In genomic region chr22:45229181-45229580, GRCh38 we compare ENCODE assay signal across 25 cellular contexts. TPM values are rescaled to one million over a fixed set of nuclear protein-coding genes. Genes with fewer than 3 reads are reported as not detected.
"Had no signal": no experiment of that assay in that cellular context is flagged by ENCODE, and none has a peak within 500 bp of the region (broad histone marks: within the 10 kb centered on the region; RNA-seq: fewer than 3 reads in every experiment).

No MANE protein-coding gene starts in this region.

- H3K27ac Mint-ChIP-seq: activated CD4-positive, alpha-beta memory T cell treated with anti-CD3 and anti-CD28 coated beads, Interleukin-2, amount 10 ng/mL, durations not matched to agents 7 days and 5 days; activated CD4-positive, alpha-beta T cell treated with anti-CD3 and anti-CD28 coated beads for 36 hours; activated naive CD4-positive, alpha-beta T cell treated with anti-CD3 and anti-CD28 coated beads, Interleukin-2, amount 10 ng/mL, durations not matched to agents 7 days and 5 days; activated naive CD8-positive, alpha-beta T cell treated with anti-CD3 and anti-CD28 coated beads for 36 hours; activated T-cell treated with anti-CD3 and anti-CD28 coated beads, Interleukin-2, amount 50 U/mL, for 72 hours; activated T-helper 2 cell treated with anti-CD3 and anti-CD28 coated beads, Interferon-gamma antibody, Interleukin-2, Interleukin-4, amounts not matched to agents 10 μg/mL and 5 μg/mL and 100 μg/mL, durations not matched to agents 14 hours and 24 hours and 36 hours; T-cell had no signal

- H3K27me3 Mint-ChIP-seq: activated CD4-positive, alpha-beta memory T cell treated with anti-CD3 and anti-CD28 coated beads, Interleukin-2, amount 10 ng/mL, durations not matched to agents 7 days and 5 days; activated CD4-positive, alpha-beta T cell treated with anti-CD3 and anti-CD28 coated beads for 36 hours; activated naive CD4-positive, alpha-beta T cell treated with anti-CD3 and anti-CD28 coated beads, Interleukin-2, amount 10 ng/mL, durations not matched to agents 7 days and 5 days; activated naive CD8-positive, alpha-beta T cell treated with anti-CD3 and anti-CD28 coated beads for 36 hours; T-cell had no signal

- ATAC-seq: activated CD4-positive, alpha-beta T cell treated with anti-CD3 and anti-CD28 coated beads for 36 hours; activated T-cell treated with anti-CD3 and anti-CD28 coated beads, Interleukin-2, amount 50 U/mL, for 72 hours; Right ventricle myocardium inferior; T-cell had no signal

- DNase-seq: activated CD4-positive, alpha-beta memory T cell treated with anti-CD3 and anti-CD28 coated beads, Interleukin-2, amount 10 ng/mL, durations not matched to agents 7 days and 5 days; activated CD4-positive, alpha-beta T cell treated with anti-CD3 and anti-CD28 coated beads for 36 hours; activated CD4-positive, alpha-beta T cell treated with anti-CD3 and anti-CD28 coated beads, Interleukin-2, amount 50 U/mL, for 1 hour; activated gamma-delta T cell treated with Interleukin-2 at 50 U/mL for 16 hours; activated naive CD4-positive, alpha-beta T cell treated with anti-CD3 and anti-CD28 coated beads, Interleukin-2, amount 10 ng/mL, durations not matched to agents 7 days and 5 days; activated naive CD8-positive, alpha-beta T cell treated with anti-CD3 and anti-CD28 coated beads for 36 hours; activated T-cell treated with anti-CD3 and anti-CD28 coated beads for 4 hours; activated T-cell treated with anti-CD3 and anti-CD28 coated beads, Interleukin-2, amount 50 U/mL, for 72 hours; Kasumi-1; NCI-H1048; NCI-H146; NCI-H1930; NCI-H2171; NCI-H2227 treated with DMSO at 0.1 percent for 48 hours; NCI-H446 treated with DMSO at 0.1 percent for 48 hours; NCI-H524 treated with DMSO at 0.1 percent for 48 hours; NCI-H774; T-cell; T-helper 2 cell; T1000 had no signal

- H3K4me3 Mint-ChIP-seq: activated CD4-positive, alpha-beta memory T cell treated with anti-CD3 and anti-CD28 coated beads, Interleukin-2, amount 10 ng/mL, durations not matched to agents 7 days and 5 days; activated CD4-positive, alpha-beta T cell treated with anti-CD3 and anti-CD28 coated beads for 36 hours; activated naive CD4-positive, alpha-beta T cell treated with anti-CD3 and anti-CD28 coated beads, Interleukin-2, amount 10 ng/mL, durations not matched to agents 7 days and 5 days; activated naive CD8-positive, alpha-beta T cell treated with anti-CD3 and anti-CD28 coated beads for 36 hours; activated T-cell treated with anti-CD3 and anti-CD28 coated beads, Interleukin-2, amount 50 U/mL, for 72 hours; T-cell had no signal

- H3K36me3 Mint-ChIP-seq: activated naive CD4-positive, alpha-beta T cell treated with anti-CD3 and anti-CD28 coated beads, Interleukin-2, amount 10 ng/mL, durations not matched to agents 7 days and 5 days had no signal

- H3K4me1 Mint-ChIP-seq: activated CD4-positive, alpha-beta memory T cell treated with anti-CD3 and anti-CD28 coated beads, Interleukin-2, amount 10 ng/mL, durations not matched to agents 7 days and 5 days; activated CD4-positive, alpha-beta T cell treated with anti-CD3 and anti-CD28 coated beads for 36 hours; activated naive CD4-positive, alpha-beta T cell treated with anti-CD3 and anti-CD28 coated beads, Interleukin-2, amount 10 ng/mL, durations not matched to agents 7 days and 5 days had no signal

- H3K27ac ChIP-seq: SK-N-MC, VCaP had no signal

- H3K4me3 ChIP-seq: SK-N-MC had no signal

- H3K9me3 Mint-ChIP-seq: activated CD4-positive, alpha-beta memory T cell treated with anti-CD3 and anti-CD28 coated beads, Interleukin-2, amount 10 ng/mL, durations not matched to agents 7 days and 5 days; activated naive CD4-positive, alpha-beta T cell treated with anti-CD3 and anti-CD28 coated beads, Interleukin-2, amount 10 ng/mL, durations not matched to agents 7 days and 5 days; activated naive CD8-positive, alpha-beta T cell treated with anti-CD3 and anti-CD28 coated beads for 36 hours; activated T-cell treated with anti-CD3 and anti-CD28 coated beads, Interleukin-2, amount 50 U/mL, for 72 hours; activated T-helper 2 cell treated with anti-CD3 and anti-CD28 coated beads, Interferon-gamma antibody, Interleukin-2, Interleukin-4, amounts not matched to agents 10 μg/mL and 5 μg/mL and 100 μg/mL, durations not matched to agents 14 hours and 24 hours and 36 hours; T-cell had no signal

RNA-seq across cellular contexts. Expression of gene UPK3A, which starts 55.6 kb away (rescaled TPM):
- polyA plus RNA-seq: adipose tissue had no signal
